ENCODE assay signal across 1 cellular context in genomic region chr22:35311551-35311999, GRCh38.
TF ChIP-seq lines count a peak whose summit lies in the region.

No MANE protein-coding gene starts in this region.

TF ChIP-seq in GM12878, 131 proteins besides CTCF, POLR2A, EP300 and RAD21:
- TF ChIP-seq RCOR1 (conservative IDR thresholded peaks at IDR 0.05; ENCODE audit: low read depth, low read length) (no peak), FOXM1 (IDR thresholded peaks at IDR 0.05; ENCODE audit: low read depth, low read length) (no peak), EED (IDR thresholded peaks at IDR 0.05; ENCODE audit: low read depth) (no peak), LARP7 (IDR thresholded peaks at IDR 0.05) (0 out of 2 replicates have a peak, but pooled peaks have one; percentile 9)
